In genomic region chr11:26187639-26188038, GRCh38 we compare ENCODE assay signal across 16 cellular contexts.
DNase-seq lines count a peak whose midpoint lies in the region; ATAC-seq, FAIRE-seq and TF ChIP-seq lines count a peak whose summit lies in the region.
"Had no signal": no experiment of that assay in that cellular context is flagged by ENCODE, and none has a peak within 500 bp of the region (broad histone marks: within the 10 kb centered on the region; RNA-seq: fewer than 3 reads in every experiment).

No MANE protein-coding gene starts in this region.

- H3K4me3 ChIP-seq in astrocyte of the cerebellum (ENCODE audit: low read depth, low read length) (no peak overlapping the region), kidney epithelial cell (ENCODE audit: low read depth, low read length) (no peak overlapping the region), small intestine (ENCODE audit: low read depth in 1 of 2, low read length in 2 of 2) (no peak overlapping the region)
- H3K4me3 ChIP-seq: body of pancreas, gastrocnemius medialis had no signal

- H3K9me3 ChIP-seq in small intestine (ENCODE audit: control insufficient read depth, low read depth): no peaks in the 10 kb centered on the region
- H3K9me3 ChIP-seq: body of pancreas, gastrocnemius medialis had no signal

- intact Hi-C loops in Right ventricle myocardium superior (cut with DNase I): no loop called here
- intact Hi-C loops in cardiac septum (cut with DNase I): no loop called here

- H3K27me3 ChIP-seq in kidney epithelial cell (ENCODE audit: control insufficient read depth, insufficient read depth, low read length) (no peaks in the 10 kb centered on the region), small intestine (ENCODE audit: control insufficient read depth in 2 of 2, insufficient read depth in 2 of 2, low read length in 2 of 2) (no peaks in the 10 kb centered on the region)
- H3K27me3 ChIP-seq: body of pancreas, gastrocnemius medialis had no signal

- in situ Hi-C loops in astrocyte of the cerebellum (cut with HindIII; ENCODE audit: low sequenced_read_pairs): no loop called here

- no peak overlapping the region for H3K27ac ChIP-seq in small intestine (ENCODE audit: low read depth in 1 of 2, low read length in 1 of 2)
- H3K27ac ChIP-seq: gastrocnemius medialis had no signal

- 11 to 39% (median 24%) methylated on average over 2 of the region's 2 CpGs for WGBS in small intestine, 3 donors

- no peak for FAIRE-seq in small intestine (lab: Jason Lieb, UNC)
- FAIRE-seq: H54, urothelium cell line had no signal

- H3K36me3 ChIP-seq in kidney epithelial cell (ENCODE audit: control insufficient read depth, insufficient read depth, low read length): no peaks in the 10 kb centered on the region
- no peaks in the 10 kb centered on the region for H3K36me3 ChIP-seq in small intestine (ENCODE audit: control insufficient read depth in 2 of 2, insufficient read depth in 2 of 2, low read length in 2 of 2)
- H3K36me3 ChIP-seq: gastrocnemius medialis had no signal

- peak; percentile 59 for ATAC-seq in Right ventricle myocardium superior (ENCODE audit: poor library complexity)
- no peak for ATAC-seq in HG03280 (IDR thresholded peaks at IDR 0.05; ENCODE audit: unreplicated experiment)
- ATAC-seq: body of pancreas, T-helper 17 cell had no signal

- H3K4me1 ChIP-seq in small intestine (ENCODE audit: control insufficient read depth in 2 of 2, insufficient read depth in 1 of 2, low read depth in 1 of 2, low read length in 1 of 2): no peaks in the 10 kb centered on the region
- H3K4me1 ChIP-seq: body of pancreas, gastrocnemius medialis had no signal

- TF ChIP-seq CTCF in astrocyte of the cerebellum (IDR thresholded peaks at IDR 0.05; ENCODE audit: low read depth, low read length, missing control alignments) (no peak), kidney epithelial cell (IDR thresholded peaks at IDR 0.05; ENCODE audit: insufficient read depth, low read length, poor library complexity, severe bottlenecking) (no peak)

- DNase-seq in Right ventricle myocardium superior: no peak
- DNase-seq in cardiac septum (ENCODE audit: low spot score): no peak
- peak; percentile 5 for DNase-seq in astrocyte of the cerebellum (ENCODE audit: low read depth)
- DNase-seq in kidney epithelial cell (ENCODE audit: low read depth): peak; percentile 61
- DNase-seq in DMS153 (lab: John Stamatoyannopoulos, UW): no peak
- no peak for DNase-seq in small intestine
- no peak for DNase-seq in SHP77 (lab: John Stamatoyannopoulos, UW)
- DNase-seq: GDM1, NCI-H1105, retina, T-helper 17 cell had no signal

Comparison
In these comparisons a context has a peak if more than half of its experiments do, and no peak if none do; other contexts are left out.
1. DNase-seq: peak in astrocyte of the cerebellum (single experiment) and kidney epithelial cell (single experiment); none in Right ventricle myocardium superior (single experiment), cardiac septum (single experiment), DMS153 (single experiment), small intestine (single experiment) and SHP77 (0 of 2).